ENCODE assay signal across 33 cellular contexts in the genomic region with DNA sequence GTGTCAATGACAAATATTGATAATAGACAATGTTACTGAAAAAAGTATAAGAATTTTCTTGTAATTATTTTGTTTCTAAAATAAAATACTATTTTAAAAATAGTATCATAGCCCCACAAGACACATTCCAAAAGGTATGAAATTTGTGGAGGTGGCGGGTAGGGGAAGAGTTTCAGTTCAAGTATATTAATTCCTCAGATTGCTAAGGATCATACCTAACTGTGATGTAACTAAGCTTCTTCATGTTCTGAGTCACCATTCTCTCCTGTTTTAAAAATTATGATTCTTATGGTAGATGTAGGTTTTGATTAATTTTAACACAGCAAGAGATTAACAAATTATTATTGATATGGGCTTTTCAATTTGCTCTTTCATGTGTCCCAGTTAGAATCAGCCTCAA.
"Had no signal": no experiment of that assay in that cellular context is flagged by ENCODE, and none has a peak within 500 bp of the region (broad histone marks: within the 10 kb centered on the region; RNA-seq: fewer than 3 reads in every experiment).

No MANE protein-coding gene starts in this region.

- H3K9me3 ChIP-seq: adrenal gland, ascending aorta, body of pancreas, breast epithelium had no signal

- H3K4me1 ChIP-seq: adrenal gland, ascending aorta, body of pancreas, breast epithelium had no signal

- DNase-seq: activated effector memory CD4-positive, alpha-beta T cell treated with anti-CD3 and anti-CD28 coated beads, Interleukin-2, amount 50 U/mL, for 16 hours; activated effector memory CD4-positive, alpha-beta T cell treated with Interleukin-2 at 50 U/mL for 16 hours; activated gamma-delta T cell; activated gamma-delta T cell treated with Interleukin-2 at 50 U/mL for 16 hours; activated naive CD4-positive, alpha-beta T cell; activated naive CD4-positive, alpha-beta T cell treated with anti-CD3 and anti-CD28 coated beads for 36 hours; activated naive CD4-positive, alpha-beta T cell treated with anti-CD3 and anti-CD28 coated beads, Interleukin-2, amount 10 ng/mL, durations not matched to agents 7 days and 5 days; activated naive CD4-positive, alpha-beta T cell treated with anti-CD3 and anti-CD28 coated beads, Interleukin-2, amount 50 U/mL, for 16 hours; activated naive CD4-positive, alpha-beta T cell treated with Interleukin-2 at 50 U/mL for 16 hours; activated naive CD8-positive, alpha-beta T cell treated with anti-CD3 and anti-CD28 coated beads for 36 hours; activated naive CD8-positive, alpha-beta T cell treated with anti-CD3 and anti-CD28 coated beads, Interleukin-2, amount 10 ng/mL, durations not matched to agents 7 days and 5 days; activated naive CD8-positive, alpha-beta T cell treated with anti-CD3 and anti-CD28 coated beads, Interleukin-2, amount 50 U/mL, for 24 hours; activated T-cell treated with anti-CD3 and anti-CD28 coated beads for 4 hours; activated T-cell treated with anti-CD3 and anti-CD28 coated beads, Interleukin-2, amount 50 U/mL, for 24 hours; activated T-cell treated with anti-CD3 and anti-CD28 coated beads, Interleukin-2, amount 50 U/mL, for 4 hours; activated T-cell treated with anti-CD3 and anti-CD28 coated beads, Interleukin-2, amount 50 U/mL, for 48 hours; activated T-cell treated with anti-CD3 and anti-CD28 coated beads, Interleukin-2, amount 50 U/mL, for 72 hours; adrenal gland; amniotic stem cell; amygdala; anterior cingulate cortex; aorta; body of pancreas; brain microvascular endothelial cell; central memory CD4-positive, alpha-beta T cell; cerebellar nuclear complex had no signal

- H3K27ac ChIP-seq: adrenal gland, ascending aorta, body of pancreas, brain microvascular endothelial cell, breast epithelium, cardiac muscle cell had no signal

- H3K27me3 ChIP-seq: adrenal gland, ascending aorta, body of pancreas, brain microvascular endothelial cell, breast epithelium, cardiac muscle cell had no signal

- H3K36me3 ChIP-seq: adrenal gland, ascending aorta, brain microvascular endothelial cell, breast epithelium, cardiac muscle cell had no signal

- H3K4me3 ChIP-seq: adrenal gland, ascending aorta, body of pancreas, breast epithelium, cardiac muscle cell had no signal

- FAIRE-seq: astrocyte, bronchial epithelial cell had no signal

- ATAC-seq: activated naive CD4-positive, alpha-beta T cell treated with anti-CD3 and anti-CD28 coated beads, Interleukin-2, amount 50 U/mL, for 72 hours; activated naive CD8-positive, alpha-beta T cell treated with anti-CD3 and anti-CD28 coated beads, Interleukin-2, amount 50 U/mL, for 24 hours; activated T-cell treated with anti-CD3 and anti-CD28 coated beads, Interleukin-2, amount 50 U/mL, for 4 hours; activated T-cell treated with anti-CD3 and anti-CD28 coated beads, Interleukin-2, amount 50 U/mL, for 72 hours; activated T-helper 17 cell treated with anti-CD3 and anti-CD28 coated beads, Interleukin-2, amount 50 U/mL, for 72 hours; body of pancreas had no signal
